ENCODE assay signal across 2 cellular contexts in genomic region chr4:144402176-144402575, GRCh38.
TF ChIP-seq lines count a peak whose summit lies in the region.

No MANE protein-coding gene starts in this region.

TF ChIP-seq in GM23338, 12 proteins besides CTCF, POLR2A, EP300 and RAD21 (continued from another document):
- no peak for TF ChIP-seq ETS1 (IDR thresholded peaks at IDR 0.05)
- TF ChIP-seq ZNF462 (CRISPR knock-in tag; IDR thresholded peaks at IDR 0.05), result no peak
- no peak for TF ChIP-seq JUNB (IDR thresholded peaks at IDR 0.05; ENCODE audit: unreplicated experiment)
- no peak for TF ChIP-seq ZNF114 (CRISPR knock-in tag; IDR thresholded peaks at IDR 0.05)
- TF ChIP-seq POLR2AphosphoS5 (IDR thresholded peaks at IDR 0.05; ENCODE audit: low read depth), result no peak

TF ChIP-seq in WTC11, 78 proteins besides CTCF, POLR2A, EP300 and RAD21 (continued from another document):
- no peak for TF ChIP-seq ZBTB43 (CRISPR knock-in tag; IDR thresholded peaks at IDR 0.05)
- no peak for TF ChIP-seq TCF7 (CRISPR knock-in tag; IDR thresholded peaks at IDR 0.05; ENCODE audit: low read depth)
- TF ChIP-seq STAT6 (CRISPR knock-in tag; conservative IDR thresholded peaks at IDR 0.05; ENCODE audit: low read depth), result no peak
- no peak for TF ChIP-seq IRF2 (CRISPR knock-in tag; IDR thresholded peaks at IDR 0.05; ENCODE audit: borderline replicate concordance, low read depth)
- no peak for TF ChIP-seq RELA (CRISPR knock-in tag; IDR thresholded peaks at IDR 0.05; ENCODE audit: borderline replicate concordance)
- TF ChIP-seq ZNF263 (CRISPR knock-in tag; IDR thresholded peaks at IDR 0.05; ENCODE audit: low read depth), result no peak
- TF ChIP-seq MYBL2 (CRISPR knock-in tag; IDR thresholded peaks at IDR 0.05), result no peak
- no peak for TF ChIP-seq ATF6 (CRISPR knock-in tag; IDR thresholded peaks at IDR 0.05)
- no peak for TF ChIP-seq ATF1 (CRISPR knock-in tag; IDR thresholded peaks at IDR 0.05)
- TF ChIP-seq GTF2I (CRISPR knock-in tag; conservative IDR thresholded peaks at IDR 0.05), result no peak
- no peak for TF ChIP-seq CREM (CRISPR knock-in tag; IDR thresholded peaks at IDR 0.05)
TF ChIP-seq in WTC11: peak in this region for 0.
